Comparison of ENCODE assay signal across 27 cellular contexts in genomic region chrX:27463187-27463586, GRCh38. TPM values are rescaled to one million over a fixed set of nuclear protein-coding genes. Genes with fewer than 3 reads are reported as not detected.
"Had no signal": no experiment of that assay in that cellular context is flagged by ENCODE, and none has a peak within 500 bp of the region (broad histone marks: within the 10 kb centered on the region; RNA-seq: fewer than 3 reads in every experiment).

PPP4R3C (minus strand) TSS chrX:27463341; CDS start chrX:27463296, 45 bp downstream.

- DNase-seq: activated B cell treated with CpG ODN at 0.5 μM for 24 hours; activated CD4-positive, alpha-beta memory T cell treated with anti-CD3 and anti-CD28 coated beads for 36 hours; activated CD4-positive, alpha-beta T cell treated with anti-CD3 and anti-CD28 coated beads, Interleukin-2, amount 10 ng/mL, durations not matched to agents 7 days and 5 days; activated gamma-delta T cell; activated naive CD4-positive, alpha-beta T cell treated with anti-CD3 and anti-CD28 coated beads for 36 hours; activated T-cell treated with anti-CD3 and anti-CD28 coated beads for 4 hours; activated T-cell treated with anti-CD3 and anti-CD28 coated beads, Interleukin-2, amount 50 U/mL, for 48 hours; amygdala; Kasumi-1; NCI-H1092; NCI-H1436; NCI-H1694 treated with DMSO at 0.1 percent for 48 hours; NCI-H2029 treated with DMSO at 0.1 percent for 48 hours; NCI-H226; NCI-H526; NCI-H774; SIG-M5; T-helper 17 cell; T-helper 9 cell had no signal

- H3K27me3 Mint-ChIP-seq: activated B cell treated with CpG ODN at 0.5 μM for 24 hours; activated CD4-positive, alpha-beta memory T cell treated with anti-CD3 and anti-CD28 coated beads for 36 hours; activated CD4-positive, alpha-beta T cell treated with anti-CD3 and anti-CD28 coated beads, Interleukin-2, amount 10 ng/mL, durations not matched to agents 7 days and 5 days; activated naive CD8-positive, alpha-beta T cell; activated T-helper 17 cell treated with anti-CD3 and anti-CD28 coated beads, Interleukin-2, amount 50 U/mL, for 72 hours; brain; central memory CD8-positive, alpha-beta T cell; T-helper 17 cell had no signal

- H3K36me3 Mint-ChIP-seq: activated CD4-positive, alpha-beta memory T cell treated with anti-CD3 and anti-CD28 coated beads for 36 hours; activated naive CD8-positive, alpha-beta T cell; brain had no signal

- ATAC-seq: activated T-helper 17 cell treated with anti-CD3 and anti-CD28 coated beads, Interleukin-2, amount 50 U/mL, for 72 hours; K562; T-helper 17 cell had no signal

- H3K27ac Mint-ChIP-seq: activated B cell treated with CpG ODN at 0.5 μM for 24 hours; activated CD4-positive, alpha-beta memory T cell treated with anti-CD3 and anti-CD28 coated beads for 36 hours; activated CD4-positive, alpha-beta T cell treated with anti-CD3 and anti-CD28 coated beads, Interleukin-2, amount 10 ng/mL, durations not matched to agents 7 days and 5 days; activated naive CD4-positive, alpha-beta T cell treated with anti-CD3 and anti-CD28 coated beads for 36 hours; activated naive CD8-positive, alpha-beta T cell; activated T-helper 17 cell treated with anti-CD3 and anti-CD28 coated beads, Interleukin-2, amount 50 U/mL, for 72 hours; brain; T-helper 17 cell had no signal

- H3K4me1 Mint-ChIP-seq: activated B cell treated with CpG ODN at 0.5 μM for 24 hours; activated CD4-positive, alpha-beta T cell treated with anti-CD3 and anti-CD28 coated beads, Interleukin-2, amount 10 ng/mL, durations not matched to agents 7 days and 5 days; activated T-helper 17 cell treated with anti-CD3 and anti-CD28 coated beads, Interleukin-2, amount 50 U/mL, for 72 hours; brain; central memory CD8-positive, alpha-beta T cell; T-helper 17 cell had no signal

- H3K4me3 Mint-ChIP-seq: activated B cell treated with CpG ODN at 0.5 μM for 24 hours; activated CD4-positive, alpha-beta memory T cell treated with anti-CD3 and anti-CD28 coated beads for 36 hours; activated CD4-positive, alpha-beta T cell treated with anti-CD3 and anti-CD28 coated beads, Interleukin-2, amount 10 ng/mL, durations not matched to agents 7 days and 5 days; activated naive CD4-positive, alpha-beta T cell treated with anti-CD3 and anti-CD28 coated beads for 36 hours; activated naive CD8-positive, alpha-beta T cell; activated T-helper 17 cell treated with anti-CD3 and anti-CD28 coated beads, Interleukin-2, amount 50 U/mL, for 72 hours; brain; central memory CD8-positive, alpha-beta T cell; T-helper 17 cell had no signal

- H3K9me3 Mint-ChIP-seq: activated CD4-positive, alpha-beta memory T cell treated with anti-CD3 and anti-CD28 coated beads for 36 hours; activated CD4-positive, alpha-beta T cell treated with anti-CD3 and anti-CD28 coated beads, Interleukin-2, amount 10 ng/mL, durations not matched to agents 7 days and 5 days; activated naive CD4-positive, alpha-beta T cell treated with anti-CD3 and anti-CD28 coated beads for 36 hours had no signal

RNA-seq across cellular contexts. Expression of gene PPP4R3C, which starts in this region (rescaled TPM):
- total RNA-seq: activated B cell treated with CpG ODN at 0.5 μM for 24 hours; activated CD4-positive, alpha-beta memory T cell treated with anti-CD3 and anti-CD28 coated beads for 36 hours; activated CD4-positive, alpha-beta T cell treated with anti-CD3 and anti-CD28 coated beads, Interleukin-2, amount 10 ng/mL, durations not matched to agents 7 days and 5 days; activated CD8-positive, alpha-beta memory T cell treated with anti-CD3 and anti-CD28 coated beads for 36 hours; activated naive CD4-positive, alpha-beta T cell treated with anti-CD3 and anti-CD28 coated beads for 36 hours; activated T-helper 17 cell treated with anti-CD3 and anti-CD28 coated beads, Interleukin-2, amount 50 U/mL, for 72 hours; astrocyte; K562; NCI-H460; T-helper 17 cell had no signal
